8 cellular contexts compared by ENCODE assay signal in genomic region chr7:64562246-64562620, GRCh38. TPM values are rescaled to one million over a fixed set of nuclear protein-coding genes. Genes with fewer than 3 reads are reported as not detected.
A peak's percentile ranks its signal among the peaks of the same experiment; 100 is the strongest.
DNase-seq lines count a peak whose midpoint lies in the region; TF ChIP-seq lines count a peak whose summit lies in the region.

No MANE protein-coding gene starts in this region.

- H3K4me2 ChIP-seq in OCI-LY3 (ENCODE audit: low read length), result peak overlapping the region; percentile 80
- H3K4me2 ChIP-seq in parathyroid adenoma (ENCODE audit: low read length), result peak overlapping the region; percentile 94

- H3K36me3 ChIP-seq in OCI-LY3 (replicated peaks; ENCODE audit: low read depth, low read length) (peaks cover 35% of the 10 kb centered on the region), endodermal cell (ENCODE audit: control insufficient read depth, insufficient read depth, low read length) (peaks cover 34% of the 10 kb centered on the region), parathyroid adenoma (ENCODE audit: control insufficient read depth, insufficient read depth, low read length) (no peaks in the 10 kb centered on the region)

- 26 to 30% methylated on average over 2 to 4 of the region's 4 CpGs for WGBS in endodermal cell (ENCODE audit: insufficient coverage in 1 of 2, insufficient read length in 1 of 2), 2 experiments

- TF ChIP-seq CTCF in GM12865 (IDR thresholded peaks at IDR 0.05; ENCODE audit: insufficient read depth, low read depth, low read length, missing control alignments) (no peak), OCI-LY3 (IDR thresholded peaks at IDR 0.05; ENCODE audit: low read depth, low read length) (no peak), endodermal cell (conservative IDR thresholded peaks at IDR 0.05) (no peak), parathyroid adenoma (IDR thresholded peaks at IDR 0.05) (no peak), GM10266 (IDR thresholded peaks at IDR 0.05; ENCODE audit: control insufficient read depth, insufficient read depth, low read depth, missing control alignments) (no peak)

- DNase-seq in GM12865 (ENCODE audit: low read depth), result no peak
- no peak for DNase-seq in endodermal cell
- DNase-seq in RPMI8226, result no peak
- DNase-seq in SHP77 treated with DMSO at 0.1 percent for 48 hours (lab: John Stamatoyannopoulos, UW), result no peak
- DNase-seq in AG20443 (ENCODE audit: low spot score), result no peak
- no peak for DNase-seq in GM10266 (ENCODE audit: extremely low spot score)

- H4K20me1 ChIP-seq in OCI-LY3 (ENCODE audit: insufficient read depth, low read length), result no peaks in the 10 kb centered on the region

- H3K4me3 Mint-ChIP-seq in endodermal cell, result peak overlapping the region; percentile 94

- H3K79me2 ChIP-seq in OCI-LY3 (ENCODE audit: low read length) (peaks cover 53% of the 10 kb centered on the region), parathyroid adenoma (no peaks in the 10 kb centered on the region)

- H3K27me3 ChIP-seq in OCI-LY3 (ENCODE audit: low read depth, low read length), result no peaks in the 10 kb centered on the region
- no peaks in the 10 kb centered on the region for H3K27me3 ChIP-seq in endodermal cell (ENCODE audit: control insufficient read depth, insufficient read depth, low read length, poor library complexity, severe bottlenecking)
- no peaks in the 10 kb centered on the region for H3K27me3 ChIP-seq in parathyroid adenoma (ENCODE audit: control insufficient read depth, insufficient read depth, low read length)

- H2AFZ ChIP-seq in OCI-LY3 (ENCODE audit: low read depth, low read length) (0 out of 2 replicates have a peak overlapping the region, but pooled peaks have one; percentile 51), parathyroid adenoma (peak overlapping the region; percentile 97)

- H3K36me3 Mint-ChIP-seq in endodermal cell (ENCODE audit: low read depth), result peaks cover 18% of the 10 kb centered on the region

- no peaks in the 10 kb centered on the region for H3K27me3 Mint-ChIP-seq in endodermal cell (ENCODE audit: insufficient read depth)

- H3K4me3 ChIP-seq in GM12865 (ENCODE audit: low read depth, low read length), result peak overlapping the region; percentile 72
- peak overlapping the region; percentile 91 for H3K4me3 ChIP-seq in OCI-LY3 (ENCODE audit: low read length)
- peak overlapping the region; percentile 99 for H3K4me3 ChIP-seq in endodermal cell (ENCODE audit: low read length)
- H3K4me3 ChIP-seq in parathyroid adenoma (ENCODE audit: low read depth, low read length), result peak overlapping the region; percentile 82

- H3K4me1 ChIP-seq in OCI-LY3 (ENCODE audit: low read length), result no peaks in the 10 kb centered on the region
- H3K4me1 ChIP-seq in endodermal cell (ENCODE audit: control insufficient read depth, insufficient read depth, low read length), result no peaks in the 10 kb centered on the region
- H3K4me1 ChIP-seq in parathyroid adenoma, result no peaks in the 10 kb centered on the region

- H3K4me1 Mint-ChIP-seq in endodermal cell, result no peaks in the 10 kb centered on the region

- peak overlapping the region; percentile 99 for H3K27ac Mint-ChIP-seq in endodermal cell

- H3K27ac ChIP-seq in OCI-LY3 (ENCODE audit: low read length) (peak overlapping the region; percentile 63; the same call in 1 of the 2 replicates), endodermal cell (ENCODE audit: low read depth, low read length) (peak overlapping the region; percentile 97), parathyroid adenoma (peak overlapping the region; percentile 36)

- H3K9ac ChIP-seq in OCI-LY3 (ENCODE audit: low read length) (peak overlapping the region; percentile 90), endodermal cell (ENCODE audit: extremely low read depth, low read length, poor library complexity, severe bottlenecking) (peak overlapping the region; percentile 92), parathyroid adenoma (peak overlapping the region; percentile 46)

- H3K9me3 ChIP-seq in OCI-LY3 (ENCODE audit: insufficient read depth, low read length) (peaks cover 4% of the 10 kb centered on the region; the same call in 1 of the 2 replicates), endodermal cell (ENCODE audit: control insufficient read depth, low read length) (peaks cover 7% of the 10 kb centered on the region), parathyroid adenoma (ENCODE audit: control insufficient read depth, low read length) (no peaks in the 10 kb centered on the region)

- peaks cover 69% of the 10 kb centered on the region for H3K9me3 Mint-ChIP-seq in endodermal cell

RNA-seq across cellular contexts. Expression of gene ZNF680, which starts 0.6 kb away (rescaled TPM):
- total RNA-seq in endodermal cell, result 10 to 100 TPM; 14.6 to 19.5 TPM
- 18.1 TPM for polyA plus RNA-seq in endodermal cell (2013, experiment 1 of 2)
- polyA plus RNA-seq in endodermal cell (2013, experiment 2 of 2), result 21.4 TPM

Comparison
In these comparisons a context has a peak if more than half of its experiments do, and no peak if none do; other contexts are left out.
1. H3K27ac ChIP-seq: peak in every context shown above with its lines; median percentile 97 in endodermal cell; 63 in OCI-LY3; 36 in parathyroid adenoma.